18 cellular contexts compared by ENCODE assay signal in the genomic region with DNA sequence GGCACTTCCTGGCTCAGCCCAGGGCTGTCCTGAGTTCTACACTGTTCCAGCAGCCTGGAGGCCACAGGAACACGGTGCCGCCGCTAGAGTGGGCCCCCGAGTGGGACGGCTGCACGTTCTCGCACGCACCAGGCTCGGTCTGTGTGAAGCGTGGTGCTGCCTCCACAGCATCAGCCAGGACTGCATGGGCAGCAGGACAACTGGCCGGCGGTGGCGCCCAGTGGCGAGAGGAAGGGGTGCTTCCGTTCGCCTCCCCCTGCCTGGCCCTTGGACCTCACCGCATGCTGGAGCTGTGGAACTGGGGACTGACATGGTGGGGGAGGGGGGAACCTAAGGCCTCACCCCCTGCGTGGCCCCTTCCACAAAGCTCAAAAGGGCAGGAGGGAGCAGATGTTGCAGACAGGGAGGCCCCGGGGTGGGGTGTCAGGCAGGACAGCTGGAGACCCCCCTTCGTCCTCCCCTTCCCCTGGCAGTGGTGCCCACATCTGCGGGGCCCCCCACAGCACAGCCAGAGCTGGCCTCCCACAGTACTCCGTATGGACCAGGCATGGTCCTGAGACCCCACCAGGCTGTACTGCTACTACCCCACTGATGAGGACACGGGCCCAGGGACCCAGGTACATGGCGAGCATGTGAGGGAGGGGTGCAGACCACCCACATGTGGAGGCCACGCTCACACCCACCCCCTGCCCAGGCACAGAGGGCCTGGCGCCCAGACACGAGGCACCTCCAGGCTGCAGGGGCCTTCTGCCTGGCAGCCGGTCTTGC.
"Had no signal": no experiment of that assay in that cellular context is flagged by ENCODE, and none has a peak within 500 bp of the region (broad histone marks: within the 10 kb centered on the region; RNA-seq: fewer than 3 reads in every experiment).

No MANE protein-coding gene starts in this region.

- H3K27me3 Mint-ChIP-seq: activated T-helper 17 cell treated with anti-CD3 and anti-CD28 coated beads, Interleukin-2, amount 50 U/mL, for 72 hours; T-cell had no signal

- H3K4me1 Mint-ChIP-seq: mesothelial cell of epicardium, T-cell had no signal

- H3K27me3 ChIP-seq: neural progenitor cell, pancreas, transverse colon had no signal

- H3K9me3 Mint-ChIP-seq: activated naive CD4-positive, alpha-beta T cell treated with anti-CD3 and anti-CD28 coated beads for 36 hours; activated T-helper 17 cell treated with anti-CD3 and anti-CD28 coated beads, Interleukin-2, amount 50 U/mL, for 72 hours; mesothelial cell of epicardium; neural progenitor cell; T-cell had no signal

- H3K4me3 ChIP-seq: neural progenitor cell, pancreas, skin epidermis, transverse colon had no signal

- H3K27ac ChIP-seq: neural progenitor cell, pancreas, skin epidermis, transverse colon had no signal

- FAIRE-seq: astrocyte, colon, pancreas had no signal

- H3K4me1 ChIP-seq: neural progenitor cell, pancreas had no signal

- H3K36me3 ChIP-seq: neural progenitor cell, transverse colon had no signal

- ATAC-seq: activated T-helper 17 cell treated with anti-CD3 and anti-CD28 coated beads, Interleukin-2, amount 50 U/mL, for 72 hours; pancreas; T-cell had no signal

- H3K9me3 ChIP-seq: pancreas, transverse colon had no signal

- H3K4me3 Mint-ChIP-seq: activated naive CD4-positive, alpha-beta T cell treated with anti-CD3 and anti-CD28 coated beads for 36 hours; activated T-helper 17 cell treated with anti-CD3 and anti-CD28 coated beads, Interleukin-2, amount 50 U/mL, for 72 hours; mesothelial cell of epicardium; neural progenitor cell; T-cell had no signal

- H3K9ac ChIP-seq: neural progenitor cell had no signal

- H3K27ac Mint-ChIP-seq: activated naive CD4-positive, alpha-beta T cell treated with anti-CD3 and anti-CD28 coated beads for 36 hours; activated T-helper 17 cell treated with anti-CD3 and anti-CD28 coated beads, Interleukin-2, amount 50 U/mL, for 72 hours; mesothelial cell of epicardium; T-cell had no signal

- DNase-seq: activated CD4-positive, alpha-beta T cell treated with anti-CD3 and anti-CD28 coated beads, Interleukin-2, amount 50 U/mL, for 4 hours; activated CD4-positive, CD25-positive, alpha-beta regulatory T cell treated with anti-CD3 and anti-CD28 coated beads, Interleukin-2, amount 50 U/mL, for 72 hours; activated naive CD4-positive, alpha-beta T cell treated with anti-CD3 and anti-CD28 coated beads for 36 hours; activated T-cell treated with anti-CD3 and anti-CD28 coated beads for 4 hours; erythroblast; hypothalamus; kidney glomerular epithelial cell; stimulated activated CD4-positive, alpha-beta T cell treated with anti-CD3 and anti-CD28 coated beads, Interleukin-4, amount 100 ng/mL, for 24 hours; stimulated activated naive CD4-positive, alpha-beta T cell; T-cell; transverse colon had no signal
